ENCODE assay signal across 2 cellular contexts in the genomic region with DNA sequence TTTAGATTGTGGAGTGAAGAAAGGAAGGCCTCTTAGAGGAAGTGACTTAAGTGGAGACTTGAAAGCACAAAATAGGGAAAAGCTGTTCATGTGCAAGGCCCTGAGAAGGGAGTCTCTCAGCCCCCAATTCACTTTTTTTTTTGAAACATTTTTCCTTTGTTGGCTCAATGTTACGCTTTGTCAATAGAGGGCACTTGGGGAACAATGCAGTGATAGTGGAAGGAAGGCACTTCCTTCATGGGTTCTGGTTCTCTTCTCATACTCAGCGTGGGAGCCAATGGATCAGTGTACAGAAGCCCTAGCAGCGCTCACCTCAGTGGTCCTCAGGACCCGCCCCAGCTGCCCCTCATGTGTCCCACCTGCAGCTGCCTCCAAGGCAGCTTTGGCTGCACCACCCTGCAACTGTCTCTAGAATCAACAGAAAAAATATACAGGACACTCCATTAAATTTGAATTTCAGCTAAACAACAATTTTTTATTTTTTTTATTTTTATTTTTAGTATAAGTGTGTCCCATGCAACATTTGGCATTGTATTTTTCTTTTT.
TF ChIP-seq lines count a peak whose summit lies in the region.

No MANE protein-coding gene starts in this region.

TF ChIP-seq in GM23338, 12 proteins besides CTCF, POLR2A, EP300 and RAD21 (continues in another document):
- TF ChIP-seq CREB1 (CRISPR knock-in tag; IDR thresholded peaks at IDR 0.05; ENCODE audit: low read depth) (no peak), ZNF331 (CRISPR knock-in tag; IDR thresholded peaks at IDR 0.05; ENCODE audit: low read depth) (no peak), ZNF114 (CRISPR knock-in tag; IDR thresholded peaks at IDR 0.05) (no peak), NANOG (IDR thresholded peaks at IDR 0.05; ENCODE audit: borderline replicate concordance) (no peak), JUNB (IDR thresholded peaks at IDR 0.05; ENCODE audit: unreplicated experiment) (no peak), EZH2 (IDR thresholded peaks at IDR 0.05; ENCODE audit: low read depth, unreplicated experiment) (no peak), POLR2AphosphoS5 (IDR thresholded peaks at IDR 0.05; ENCODE audit: low read depth) (no peak), STAT1 (IDR thresholded peaks at IDR 0.05; ENCODE audit: unreplicated experiment) (no peak), EZH2phosphoT487 (IDR thresholded peaks at IDR 0.05; ENCODE audit: unreplicated experiment) (no peak)
- TF ChIP-seq, protein P1, sequence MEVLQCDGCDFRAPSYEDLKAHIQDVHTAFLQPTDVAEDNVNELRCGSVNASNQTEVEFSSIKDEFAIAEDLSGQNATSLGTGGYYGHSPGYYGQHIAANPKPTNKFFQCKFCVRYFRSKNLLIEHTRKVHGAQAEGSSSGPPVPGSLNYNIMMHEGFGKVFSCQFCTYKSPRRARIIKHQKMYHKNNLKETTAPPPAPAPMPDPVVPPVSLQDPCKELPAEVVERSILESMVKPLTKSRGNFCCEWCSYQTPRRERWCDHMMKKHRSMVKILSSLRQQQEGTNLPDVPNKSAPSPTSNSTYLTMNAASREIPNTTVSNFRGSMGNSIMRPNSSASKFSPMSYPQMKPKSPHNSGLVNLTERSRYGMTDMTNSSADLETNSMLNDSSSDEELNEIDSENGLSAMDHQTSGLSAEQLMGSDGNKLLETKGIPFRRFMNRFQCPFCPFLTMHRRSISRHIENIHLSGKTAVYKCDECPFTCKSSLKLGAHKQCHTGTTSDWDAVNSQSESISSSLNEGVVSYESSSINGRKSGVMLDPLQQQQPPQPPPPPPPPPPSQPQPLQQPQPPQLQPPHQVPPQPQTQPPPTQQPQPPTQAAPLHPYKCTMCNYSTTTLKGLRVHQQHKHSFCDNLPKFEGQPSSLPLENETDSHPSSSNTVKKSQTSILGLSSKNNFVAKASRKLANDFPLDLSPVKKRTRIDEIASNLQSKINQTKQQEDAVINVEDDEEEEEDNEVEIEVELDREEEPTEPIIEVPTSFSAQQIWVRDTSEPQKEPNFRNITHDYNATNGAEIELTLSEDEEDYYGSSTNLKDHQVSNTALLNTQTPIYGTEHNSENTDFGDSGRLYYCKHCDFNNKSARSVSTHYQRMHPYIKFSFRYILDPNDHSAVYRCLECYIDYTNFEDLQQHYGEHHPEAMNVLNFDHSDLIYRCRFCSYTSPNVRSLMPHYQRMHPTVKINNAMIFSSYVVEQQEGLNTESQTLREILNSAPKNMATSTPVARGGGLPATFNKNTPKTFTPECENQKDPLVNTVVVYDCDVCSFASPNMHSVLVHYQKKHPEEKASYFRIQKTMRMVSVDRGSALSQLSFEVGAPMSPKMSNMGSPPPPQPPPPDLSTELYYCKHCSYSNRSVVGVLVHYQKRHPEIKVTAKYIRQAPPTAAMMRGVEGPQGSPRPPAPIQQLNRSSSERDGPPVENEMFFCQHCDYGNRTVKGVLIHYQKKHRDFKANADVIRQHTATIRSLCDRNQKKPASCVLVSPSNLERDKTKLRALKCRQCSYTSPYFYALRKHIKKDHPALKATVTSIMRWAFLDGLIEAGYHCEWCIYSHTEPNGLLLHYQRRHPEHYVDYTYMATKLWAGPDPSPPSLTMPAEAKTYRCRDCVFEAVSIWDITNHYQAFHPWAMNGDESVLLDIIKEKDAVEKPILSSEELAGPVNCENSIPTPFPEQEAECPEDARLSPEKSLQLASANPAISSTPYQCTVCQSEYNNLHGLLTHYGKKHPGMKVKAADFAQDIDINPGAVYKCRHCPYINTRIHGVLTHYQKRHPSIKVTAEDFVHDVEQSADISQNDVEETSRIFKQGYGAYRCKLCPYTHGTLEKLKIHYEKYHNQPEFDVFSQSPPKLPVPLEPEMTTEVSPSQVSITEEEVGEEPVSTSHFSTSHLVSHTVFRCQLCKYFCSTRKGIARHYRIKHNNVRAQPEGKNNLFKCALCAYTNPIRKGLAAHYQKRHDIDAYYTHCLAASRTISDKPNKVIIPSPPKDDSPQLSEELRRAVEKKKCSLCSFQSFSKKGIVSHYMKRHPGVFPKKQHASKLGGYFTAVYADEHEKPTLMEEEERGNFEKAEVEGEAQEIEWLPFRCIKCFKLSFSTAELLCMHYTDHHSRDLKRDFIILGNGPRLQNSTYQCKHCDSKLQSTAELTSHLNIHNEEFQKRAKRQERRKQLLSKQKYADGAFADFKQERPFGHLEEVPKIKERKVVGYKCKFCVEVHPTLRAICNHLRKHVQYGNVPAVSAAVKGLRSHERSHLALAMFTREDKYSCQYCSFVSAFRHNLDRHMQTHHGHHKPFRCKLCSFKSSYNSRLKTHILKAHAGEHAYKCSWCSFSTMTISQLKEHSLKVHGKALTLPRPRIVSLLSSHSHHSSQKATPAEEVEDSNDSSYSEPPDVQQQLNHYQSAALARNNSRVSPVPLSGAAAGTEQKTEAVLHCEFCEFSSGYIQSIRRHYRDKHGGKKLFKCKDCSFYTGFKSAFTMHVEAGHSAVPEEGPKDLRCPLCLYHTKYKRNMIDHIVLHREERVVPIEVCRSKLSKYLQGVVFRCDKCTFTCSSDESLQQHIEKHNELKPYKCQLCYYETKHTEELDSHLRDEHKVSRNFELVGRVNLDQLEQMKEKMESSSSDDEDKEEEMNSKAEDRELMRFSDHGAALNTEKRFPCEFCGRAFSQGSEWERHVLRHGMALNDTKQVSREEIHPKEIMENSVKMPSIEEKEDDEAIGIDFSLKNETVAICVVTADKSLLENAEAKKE (CRISPR knock-in tag; IDR thresholded peaks at IDR 0.05) = no peak
- TF ChIP-seq, protein P2, sequence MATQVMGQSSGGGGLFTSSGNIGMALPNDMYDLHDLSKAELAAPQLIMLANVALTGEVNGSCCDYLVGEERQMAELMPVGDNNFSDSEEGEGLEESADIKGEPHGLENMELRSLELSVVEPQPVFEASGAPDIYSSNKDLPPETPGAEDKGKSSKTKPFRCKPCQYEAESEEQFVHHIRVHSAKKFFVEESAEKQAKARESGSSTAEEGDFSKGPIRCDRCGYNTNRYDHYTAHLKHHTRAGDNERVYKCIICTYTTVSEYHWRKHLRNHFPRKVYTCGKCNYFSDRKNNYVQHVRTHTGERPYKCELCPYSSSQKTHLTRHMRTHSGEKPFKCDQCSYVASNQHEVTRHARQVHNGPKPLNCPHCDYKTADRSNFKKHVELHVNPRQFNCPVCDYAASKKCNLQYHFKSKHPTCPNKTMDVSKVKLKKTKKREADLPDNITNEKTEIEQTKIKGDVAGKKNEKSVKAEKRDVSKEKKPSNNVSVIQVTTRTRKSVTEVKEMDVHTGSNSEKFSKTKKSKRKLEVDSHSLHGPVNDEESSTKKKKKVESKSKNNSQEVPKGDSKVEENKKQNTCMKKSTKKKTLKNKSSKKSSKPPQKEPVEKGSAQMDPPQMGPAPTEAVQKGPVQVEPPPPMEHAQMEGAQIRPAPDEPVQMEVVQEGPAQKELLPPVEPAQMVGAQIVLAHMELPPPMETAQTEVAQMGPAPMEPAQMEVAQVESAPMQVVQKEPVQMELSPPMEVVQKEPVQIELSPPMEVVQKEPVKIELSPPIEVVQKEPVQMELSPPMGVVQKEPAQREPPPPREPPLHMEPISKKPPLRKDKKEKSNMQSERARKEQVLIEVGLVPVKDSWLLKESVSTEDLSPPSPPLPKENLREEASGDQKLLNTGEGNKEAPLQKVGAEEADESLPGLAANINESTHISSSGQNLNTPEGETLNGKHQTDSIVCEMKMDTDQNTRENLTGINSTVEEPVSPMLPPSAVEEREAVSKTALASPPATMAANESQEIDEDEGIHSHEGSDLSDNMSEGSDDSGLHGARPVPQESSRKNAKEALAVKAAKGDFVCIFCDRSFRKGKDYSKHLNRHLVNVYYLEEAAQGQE (IDR thresholded peaks at IDR 0.05; ENCODE audit: unreplicated experiment) = no peak

TF ChIP-seq in K562, 482 proteins besides CTCF, POLR2A, EP300 and RAD21:
- TF ChIP-seq EGR1 (conservative IDR thresholded peaks at IDR 0.05) (no peak), HOXB6 (CRISPR knock-in tag; IDR thresholded peaks at IDR 0.05; ENCODE audit: borderline replicate concordance) (no peak), ZKSCAN3 (CRISPR knock-in tag; IDR thresholded peaks at IDR 0.05) (no peak), MTA1 (IDR thresholded peaks at IDR 0.05; ENCODE audit: borderline replicate concordance) (no peak), ZHX1 (conservative IDR thresholded peaks at IDR 0.05; ENCODE audit: low read length) (no peak), NFXL1 (CRISPR knock-in tag; IDR thresholded peaks at IDR 0.05) (no peak), MAFK (IDR thresholded peaks at IDR 0.05; ENCODE audit: low read length) (no peak), NR3C1 (CRISPR knock-in tag; IDR thresholded peaks at IDR 0.05) (no peak), NFE2 (IDR thresholded peaks at IDR 0.05; ENCODE audit: low read depth) (no peak), PPARD (CRISPR knock-in tag; IDR thresholded peaks at IDR 0.05) (no peak), NFATC3 (IDR thresholded peaks at IDR 0.05) (no peak), ZNF586 (CRISPR knock-in tag; conservative IDR thresholded peaks at IDR 0.05) (no peak), RAD51 (IDR thresholded peaks at IDR 0.05; ENCODE audit: borderline replicate concordance, low read depth) (no peak), HSF4 (CRISPR knock-in tag; IDR thresholded peaks at IDR 0.05; ENCODE audit: borderline replicate concordance) (no peak)
